In the genomic region with DNA sequence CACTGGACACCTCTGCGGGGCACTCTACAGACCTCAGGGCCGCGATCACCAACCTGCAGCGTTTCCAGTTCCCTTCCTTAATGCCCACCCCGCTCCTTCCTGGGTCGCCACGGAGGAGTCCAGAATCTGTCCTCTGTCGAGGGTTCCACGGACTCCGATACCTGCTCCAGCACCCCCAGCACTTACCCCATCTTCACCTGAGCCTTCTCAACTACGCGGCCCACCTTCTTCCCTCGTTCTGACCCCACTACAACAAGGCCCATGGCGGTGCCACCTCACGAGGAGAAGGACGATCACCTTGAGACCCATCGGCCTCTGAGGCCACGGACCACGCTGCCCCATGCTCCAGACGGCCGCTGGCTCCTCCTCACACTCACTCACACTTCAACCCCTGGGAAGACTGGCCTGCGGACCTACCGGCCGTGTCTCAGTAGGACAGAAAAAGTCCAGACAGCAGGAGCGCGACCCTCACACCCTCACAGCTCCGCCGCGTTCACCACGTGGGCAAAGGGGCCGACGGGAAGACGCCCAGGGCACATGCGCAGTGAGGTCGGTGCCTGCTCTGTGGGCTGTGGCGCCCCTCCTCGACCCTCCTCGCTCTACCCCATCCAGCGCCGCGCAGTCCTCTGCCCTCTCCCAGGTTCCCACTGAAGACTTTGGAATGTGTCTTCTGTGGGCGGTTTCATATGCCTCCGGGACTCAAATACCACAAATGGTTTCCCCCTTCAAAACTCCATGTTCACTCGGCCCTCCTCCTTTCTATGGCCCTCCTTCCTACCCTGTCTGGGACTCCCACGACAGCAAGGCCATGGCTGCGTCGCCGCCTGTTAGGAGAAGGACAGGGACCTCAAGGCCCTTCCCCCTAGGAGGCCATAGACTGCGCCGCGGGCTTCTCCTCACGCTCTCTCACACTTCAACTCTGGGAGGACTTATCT, we compare ENCODE assay signal across 21 cellular contexts.
DNase-seq lines count a peak whose midpoint lies in the region; ATAC-seq, FAIRE-seq and TF ChIP-seq lines count a peak whose summit lies in the region.
"Had no signal": no experiment of that assay in that cellular context is flagged by ENCODE, and none has a peak within 500 bp of the region (broad histone marks: within the 10 kb centered on the region; RNA-seq: fewer than 3 reads in every experiment).

No MANE protein-coding gene starts in this region.

- H2BK12ac ChIP-seq in H1 (ENCODE audit: low read depth, low read length), result peak overlapping the region; percentile 71; the same call in 1 of the 2 replicates

- H4K91ac ChIP-seq in H1 (replicated peaks; ENCODE audit: insufficient read length, low read length), result no peak overlapping the region

- no peak overlapping the region for H2BK5ac ChIP-seq in H1 (ENCODE audit: low read depth, low read length)

- no peak for DNase-seq in stimulated activated naive CD8-positive, alpha-beta T cell treated with anti-CD3 and anti-CD28 coated beads, Interleukin-15, amount 100 ng/mL, for 72 hours
- no peak for DNase-seq in stimulated activated naive CD8-positive, alpha-beta T cell treated with anti-CD3 and anti-CD28 coated beads, Interleukin-15, Interleukin-2, amounts not matched to agents 100 U/mL and 50 U/mL, for 24 hours
- DNase-seq in H1 (ENCODE audit: low read depth in 1 of 2, low spot score in 2 of 2), result no peak
- DNase-seq in sciatic nerve (ENCODE audit: low spot score), result no peak
- DNase-seq in aorta, result no peak
- no peak for DNase-seq in T-helper 17 cell
- DNase-seq in anterior cingulate cortex (lab: John Stamatoyannopoulos, UW), result no peak
- DNase-seq in retina, result no peak
- DNase-seq: Calu3; GF-D8; MM.1S; NCI-H1092 treated with DMSO at 0.1 percent for 48 hours; NCI-H146; NCI-H2081 treated with DMSO at 0.1 percent for 48 hours; NCI-H510A; NCI-H748 treated with DMSO at 0.1 percent for 48 hours; NK-92 treated with Interleukin-12 subunit alpha and Interleukin-12 subunit beta, amount 100 ng/mL, for 24 hours; SIG-M5 had no signal

- H3K23ac ChIP-seq in H1 (ENCODE audit: insufficient read length), result no peak overlapping the region

- intact Hi-C loops in sciatic nerve (cut with DNase I) (no loop called here), aorta (cut with DNase I) (no loop called here)

- H3K27me3 ChIP-seq in H1 (replicated peaks in 1 of 4; ENCODE audit: control insufficient read depth in 3 of 4, extremely low read depth in 1 of 4, insufficient read depth in 3 of 4, low read length in 3 of 4), result no peaks in the 10 kb centered on the region
- H3K27me3 ChIP-seq in aorta (ENCODE audit: control insufficient read depth in 1 of 2, insufficient read depth in 2 of 2, low read length in 1 of 2), result no peaks in the 10 kb centered on the region
- H3K27me3 ChIP-seq: BLaER1 had no signal

- no peak overlapping the region for H4K5ac ChIP-seq in H1 (ENCODE audit: insufficient read length, low read depth, low read length)

- no peaks in the 10 kb centered on the region for H3K9me3 ChIP-seq in H1 (ENCODE audit: insufficient read depth in 2 of 2, low read depth in 1 of 2, low read length in 1 of 2)
- no peaks in the 10 kb centered on the region for H3K9me3 ChIP-seq in aorta (ENCODE audit: control insufficient read depth, low read length)
- H3K9me3 ChIP-seq in T-helper 17 cell (ENCODE audit: control insufficient read depth, low read length, poor library complexity, severe bottlenecking), result no peaks in the 10 kb centered on the region
- H3K9me3 ChIP-seq: BLaER1 had no signal

- 0 out of 2 replicates have a peak overlapping the region, but pooled peaks have one; percentile 44 for H2AK5ac ChIP-seq in H1 (ENCODE audit: low read depth, low read length)

- no peak for TF ChIP-seq POLR2A in H1 (IDR thresholded peaks at IDR 0.05; ENCODE audit: control extremely low read depth in 1 of 2, low read depth in 2 of 2, low read length in 2 of 2)

- H3K27ac Mint-ChIP-seq in stimulated activated naive CD8-positive, alpha-beta T cell treated with anti-CD3 and anti-CD28 coated beads, Interleukin-15, amount 100 ng/mL, for 72 hours, result peak overlapping the region in 1 of 2 donors; percentile 71
- no peak overlapping the region for H3K27ac Mint-ChIP-seq in T-helper 17 cell
- H3K27ac Mint-ChIP-seq: CD4-positive, alpha-beta memory T cell had no signal

- CTCF ChIA-PET in H1 (lab: Charles Lee; ENCODE audit: partially characterized antibody), result no interaction called here

- no peak overlapping the region for H2BK120ac ChIP-seq in H1 (replicated peaks; ENCODE audit: low read depth, low read length)

- H3K18ac ChIP-seq in H1 (ENCODE audit: extremely low read depth, low read length), result peak overlapping the region; percentile 71; the same call in 1 of the 2 replicates

- H3K9me3 Mint-ChIP-seq in stimulated activated naive CD8-positive, alpha-beta T cell treated with anti-CD3 and anti-CD28 coated beads, Interleukin-15, amount 100 ng/mL, for 72 hours, result peaks cover 10 to 14% of the 10 kb centered on the region in 2 donors

- FAIRE-seq in H1 (lab: Jason Lieb, UNC), result no peak

- no peaks in the 10 kb centered on the region for H4K20me1 ChIP-seq in H1 (replicated peaks in 1 of 2; ENCODE audit: control insufficient read depth in 1 of 2, insufficient read depth in 2 of 2, low read length in 2 of 2)
- H4K20me1 ChIP-seq: BLaER1 had no signal

- H3K27ac ChIP-seq in H1 (ENCODE audit: low read depth, low read length) (no peak overlapping the region), aorta (ENCODE audit: low read depth in 1 of 2, low read length in 2 of 2) (no peak overlapping the region)
- H3K27ac ChIP-seq: BLaER1 had no signal

- TF ChIP-seq EP300 in H1 (IDR thresholded peaks at IDR 0.05; ENCODE audit: borderline replicate concordance in 1 of 2, low read depth in 2 of 2, low read length in 2 of 2), result no peak

- no peak overlapping the region for H3K4ac ChIP-seq in H1 (replicated peaks; ENCODE audit: insufficient read length, low read depth, low read length)

- peak overlapping the region; percentile 79; the same call in 1 of the 2 replicates for H2AFZ ChIP-seq in H1 (ENCODE audit: low read length)

- POLR2A ChIA-PET in H1 (lab: Charles Lee; ENCODE audit: partially characterized antibody), result no interaction called here

- no peaks in the 10 kb centered on the region for H3K27me3 Mint-ChIP-seq in stimulated activated naive CD8-positive, alpha-beta T cell treated with anti-CD3 and anti-CD28 coated beads, Interleukin-15, amount 100 ng/mL, for 72 hours
- H3K27me3 Mint-ChIP-seq in T-helper 17 cell, result peaks cover 1% of the 10 kb centered on the region
- H3K27me3 Mint-ChIP-seq: CD4-positive, alpha-beta memory T cell had no signal

- H3K56ac ChIP-seq in H1 (replicated peaks; ENCODE audit: insufficient read length, low read depth, low read length), result no peak overlapping the region

- WGBS in H1 (ENCODE audit: extremely low coverage in 1 of 2, insufficient coverage in 1 of 2, insufficient read length in 1 of 2, insufficient replicate concordance in 2 of 2, low coverage in 1 of 2, low lambda C conversion rate in 2 of 2, missing lambda C conversion rate in 1 of 2), 2 experiments, result 93% methylated on average over 47 of the region's 52 CpGs; no CpG with 5 or more reads in 1 of the 2 experiments
- whole genome bisulfite sequencing in aorta, 2 donors, result 95 to 96% methylated on average over 52 of the region's 52 CpGs

- ATAC-seq in stimulated activated naive CD8-positive, alpha-beta T cell treated with anti-CD3 and anti-CD28 coated beads, Interleukin-15, amount 100 ng/mL, for 72 hours, result peak; percentile 31
- no peak for ATAC-seq in stimulated activated naive CD8-positive, alpha-beta T cell treated with anti-CD3 and anti-CD28 coated beads, Interleukin-15, Interleukin-2, amounts not matched to agents 100 U/mL and 50 U/mL, for 24 hours
- peak; percentile 10 for ATAC-seq in sciatic nerve
- peak; percentile 19 for ATAC-seq in aorta (ENCODE audit: low FRiP score)
- no peak for ATAC-seq in T-helper 17 cell
- ATAC-seq: HCT116 had no signal

- no peak for TF ChIP-seq RAD21 in H1 (IDR thresholded peaks at IDR 0.05 in 1 of 2, conservative IDR thresholded peaks at IDR 0.05 in 1 of 2; ENCODE audit: low read depth in 2 of 2, low read length in 2 of 2)

- no peaks in the 10 kb centered on the region for H3K79me2 ChIP-seq in H1 (ENCODE audit: control insufficient read depth in 1 of 2, insufficient read depth in 2 of 2, low read length in 2 of 2)

- no peak overlapping the region for H2BK20ac ChIP-seq in H1 (ENCODE audit: low read length)

- H3K4me1 ChIP-seq in H1 (replicated peaks in 1 of 4; ENCODE audit: control insufficient read depth in 3 of 4, insufficient read depth in 4 of 4, low read length in 3 of 4), result peaks cover 0 to 2% (median 0%) of the 10 kb centered on the region in 4 experiments; a peak in 1 of 7 replicates
- H3K4me1 ChIP-seq in aorta (ENCODE audit: control insufficient read depth in 1 of 2, insufficient read depth in 2 of 2, low read length in 2 of 2), result no peaks in the 10 kb centered on the region
- H3K4me1 ChIP-seq: BLaER1 had no signal

- H3K4me3 Mint-ChIP-seq in stimulated activated naive CD8-positive, alpha-beta T cell treated with anti-CD3 and anti-CD28 coated beads, Interleukin-15, amount 100 ng/mL, for 72 hours, result no peak overlapping the region
- H3K4me3 Mint-ChIP-seq in T-helper 17 cell, result no peak overlapping the region
- H3K4me3 Mint-ChIP-seq: CD4-positive, alpha-beta memory T cell had no signal

- no peaks in the 10 kb centered on the region for H3K79me1 ChIP-seq in H1 (ENCODE audit: low read depth, low read length)

- no peak overlapping the region for H3K9ac ChIP-seq in H1 (replicated peaks in 1 of 4; ENCODE audit: extremely low read depth in 1 of 4, low read depth in 3 of 4, low read length in 3 of 4)
- H3K9ac ChIP-seq: BLaER1 had no signal

- H3K4me3 ChIP-seq in H1 (ENCODE audit: extremely low read depth in 1 of 4, insufficient read depth in 2 of 4, low read depth in 3 of 4, low read length in 4 of 4) (no peak overlapping the region), aorta (ENCODE audit: low read length in 2 of 2) (no peak overlapping the region)
- H3K4me3 ChIP-seq: BLaER1 had no signal

- H4K8ac ChIP-seq in H1 (ENCODE audit: extremely low read depth, insufficient read depth, low read length), result no peak overlapping the region

- no peak overlapping the region for H3K14ac ChIP-seq in H1 (ENCODE audit: insufficient read length)

- H3K36me3 ChIP-seq in H1 (ENCODE audit: control insufficient read depth in 2 of 4, insufficient read depth in 4 of 4, low read length in 3 of 4), result no peaks in the 10 kb centered on the region
- H3K36me3 ChIP-seq in aorta (ENCODE audit: control insufficient read depth in 1 of 2, insufficient read depth in 2 of 2, low read length in 1 of 2), result no peaks in the 10 kb centered on the region
- H3K36me3 ChIP-seq: BLaER1 had no signal

- TF ChIP-seq CTCF in H1 (IDR thresholded peaks at IDR 0.05; ENCODE audit: control extremely low read depth in 1 of 3, insufficient read depth in 1 of 3, low read depth in 1 of 3, low read length in 3 of 3), result no peak

- no peak overlapping the region; a peak in 1 of 4 replicates for H3K4me2 ChIP-seq in H1 (ENCODE audit: insufficient read depth in 1 of 2, low read depth in 2 of 2, low read length in 2 of 2)
- H3K4me2 ChIP-seq: BLaER1 had no signal

- H3K23me2 ChIP-seq in H1 (ENCODE audit: low read depth, low read length), result no peaks in the 10 kb centered on the region

- H3K36me3 Mint-ChIP-seq in T-helper 17 cell (ENCODE audit: low read depth), result no peaks in the 10 kb centered on the region
- H3K36me3 Mint-ChIP-seq: CD4-positive, alpha-beta memory T cell had no signal

- peak overlapping the region; percentile 46; the same call in 1 of the 2 replicates for H2BK15ac ChIP-seq in H1 (ENCODE audit: low read length)

- H3K4me1 Mint-ChIP-seq in stimulated activated naive CD8-positive, alpha-beta T cell treated with anti-CD3 and anti-CD28 coated beads, Interleukin-15, amount 100 ng/mL, for 72 hours, result no peaks in the 10 kb centered on the region
- H3K4me1 Mint-ChIP-seq in T-helper 17 cell, result no peaks in the 10 kb centered on the region
- H3K4me1 Mint-ChIP-seq: CD4-positive, alpha-beta memory T cell had no signal

Comparison
In these comparisons a context has a peak if more than half of its experiments do, and no peak if none do; other contexts are left out.
1. ATAC-seq: peak in stimulated activated naive CD8-positive, alpha-beta T cell treated with anti-CD3 and anti-CD28 coated beads, Interleukin-15, amount 100 ng/mL, for 72 hours (single experiment), sciatic nerve (single experiment) and aorta (single experiment); none in stimulated activated naive CD8-positive, alpha-beta T cell treated with anti-CD3 and anti-CD28 coated beads, Interleukin-15, Interleukin-2, amounts not matched to agents 100 U/mL and 50 U/mL, for 24 hours (single experiment) and T-helper 17 cell (single experiment).